Comparison of ENCODE assay signal across 9 cellular contexts in genomic region chr11:62505112-62505783, GRCh38. TPM values are rescaled to one million over a fixed set of nuclear protein-coding genes. Genes with fewer than 3 reads are reported as not detected.
DNase-seq lines count a peak whose midpoint lies in the region; ATAC-seq, FAIRE-seq and TF ChIP-seq lines count a peak whose summit lies in the region.
"Had no signal": no experiment of that assay in that cellular context is flagged by ENCODE, and none has a peak within 500 bp of the region (broad histone marks: within the 10 kb centered on the region; RNA-seq: fewer than 3 reads in every experiment).

No MANE protein-coding gene starts in this region.

- H3K4me2 ChIP-seq in H1 (ENCODE audit: insufficient read depth in 1 of 2, low read depth in 2 of 2, low read length in 2 of 2): peak overlapping the region; percentile 69 to 71

- peak overlapping the region; percentile 88; the same call in 1 of the 2 replicates for H2AFZ ChIP-seq in H1 (ENCODE audit: low read length)

- H3K4me1 ChIP-seq in H1 (replicated peaks in 1 of 4; ENCODE audit: control insufficient read depth in 3 of 4, insufficient read depth in 4 of 4, low read length in 3 of 4): peaks cover 10 to 23% (median 19%) of the 10 kb centered on the region in 4 experiments
- peaks cover 84% of the 10 kb centered on the region for H3K4me1 ChIP-seq in lower lobe of right lung
- peaks cover 0 to 4% of the 10 kb centered on the region in 2 donors for H3K4me1 ChIP-seq in uterus

- no peak overlapping the region for H2BK20ac ChIP-seq in H1 (ENCODE audit: low read length)

- no peak overlapping the region for H3K4ac ChIP-seq in H1 (replicated peaks; ENCODE audit: insufficient read length, low read depth, low read length)

- H3K9me3 ChIP-seq in H1 (ENCODE audit: insufficient read depth in 2 of 2, low read depth in 1 of 2, low read length in 1 of 2): no peaks in the 10 kb centered on the region
- no peaks in the 10 kb centered on the region for H3K9me3 ChIP-seq in lower lobe of right lung
- no peaks in the 10 kb centered on the region for H3K9me3 ChIP-seq in uterus

- no peak overlapping the region for H2BK120ac ChIP-seq in H1 (replicated peaks; ENCODE audit: low read depth, low read length)

- H3K27me3 ChIP-seq in H1 (replicated peaks in 1 of 4; ENCODE audit: control insufficient read depth in 3 of 4, extremely low read depth in 1 of 4, insufficient read depth in 3 of 4, low read length in 3 of 4): peaks cover 0 to 13% (median 5%) of the 10 kb centered on the region in 4 experiments; a peak in 4 of 7 replicates
- no peaks in the 10 kb centered on the region for H3K27me3 ChIP-seq in lower lobe of right lung (ENCODE audit: low read depth)
- no peaks in the 10 kb centered on the region for H3K27me3 ChIP-seq in uterus

- H2AK5ac ChIP-seq in H1 (ENCODE audit: low read depth, low read length): no peak overlapping the region

- H3K36me3 ChIP-seq in H1 (ENCODE audit: control insufficient read depth in 2 of 4, insufficient read depth in 4 of 4, low read length in 3 of 4): no peaks in the 10 kb centered on the region
- H3K36me3 ChIP-seq in lower lobe of right lung: no peaks in the 10 kb centered on the region
- no peaks in the 10 kb centered on the region for H3K36me3 ChIP-seq in uterus

- peak in 1 of 2 experiments; percentile 24; a peak in 1 of 3 replicates for TF ChIP-seq POLR2A in H1 (IDR thresholded peaks at IDR 0.05; ENCODE audit: control extremely low read depth in 1 of 2, low read depth in 2 of 2, low read length in 2 of 2)
- TF ChIP-seq POLR2A in uterus (IDR thresholded peaks at IDR 0.05): no peak

- no peak for TF ChIP-seq CTCF in H1 (IDR thresholded peaks at IDR 0.05; ENCODE audit: control extremely low read depth in 1 of 3, insufficient read depth in 1 of 3, low read depth in 1 of 3, low read length in 3 of 3)
- no peak for TF ChIP-seq CTCF in lower lobe of right lung (IDR thresholded peaks at IDR 0.05)
- TF ChIP-seq CTCF in uterus (IDR thresholded peaks at IDR 0.05): no peak

- intact Hi-C loops in lower lobe of right lung (cut with DNase I): no loop called here
- intact Hi-C loops in uterus (cut with DNase I; ENCODE audit: low total_unique reads): no loop called here

- H3K18ac ChIP-seq in H1 (ENCODE audit: extremely low read depth, low read length): peak overlapping the region; percentile 79; the same call in 1 of the 2 replicates

- no peaks in the 10 kb centered on the region for H3K79me2 ChIP-seq in H1 (ENCODE audit: control insufficient read depth in 1 of 2, insufficient read depth in 2 of 2, low read length in 2 of 2)

- ATAC-seq in lower lobe of right lung: no peak

- peak overlapping the region in 2 of 4 experiments; percentile 8 to 35; a peak in 2 of 7 replicates for H3K9ac ChIP-seq in H1 (replicated peaks in 1 of 4; ENCODE audit: extremely low read depth in 1 of 4, low read depth in 3 of 4, low read length in 3 of 4)

- H2BK15ac ChIP-seq in H1 (ENCODE audit: low read length): no peak overlapping the region

- H4K91ac ChIP-seq in H1 (replicated peaks; ENCODE audit: insufficient read length, low read length): no peak overlapping the region

- H3K79me1 ChIP-seq in H1 (ENCODE audit: low read depth, low read length): no peaks in the 10 kb centered on the region

- DNase-seq in NCI-H82 (lab: John Stamatoyannopoulos, UW): peak; percentile 20
- no peak for DNase-seq in NCI-H82 treated with DMSO at 0.1 percent for 48 hours (lab: John Stamatoyannopoulos, UW; ENCODE audit: unreplicated experiment)
- peak in 1 of 2 experiments; percentile 74 for DNase-seq in H1 (ENCODE audit: low read depth in 1 of 2, low spot score in 2 of 2)
- no peak for DNase-seq in lower lobe of right lung
- DNase-seq in uterus: peak in 1 of 2 donors; percentile 28
- no peak for DNase-seq in MV-4-11 (lab: John Stamatoyannopoulos, UW)
- no peak for DNase-seq in NK-92 treated with Interleukin-12 subunit alpha and Interleukin-12 subunit beta, amount 100 ng/mL, for 24 hours (lab: John Stamatoyannopoulos, UW)
- no peak for DNase-seq in NCI-H2081 treated with DMSO at 0.1 percent for 48 hours (lab: John Stamatoyannopoulos, UW)

- H3K27ac ChIP-seq in H1 (ENCODE audit: low read depth, low read length) (no peak overlapping the region), lower lobe of right lung (peak overlapping the region; percentile 18), uterus (peak overlapping the region; percentile 20 to 77)

- H3K4me3 ChIP-seq in H1 (ENCODE audit: extremely low read depth in 1 of 4, insufficient read depth in 2 of 4, low read depth in 3 of 4, low read length in 4 of 4) (peak overlapping the region; percentile 22 to 53 (median 32); a peak in 6 of 8 replicates), lower lobe of right lung (peak overlapping the region; percentile 21), uterus (no peak overlapping the region)

- no peak overlapping the region for H3K23ac ChIP-seq in H1 (ENCODE audit: insufficient read length)

- CTCF ChIA-PET in H1 (lab: Charles Lee; ENCODE audit: partially characterized antibody): interaction anchor here (0.9 to 18.8 kb wide), 6 partner anchors 9 to 80 kb away, joined by 3 to 179 read pairs (median 11); no protein-coding TSS in a partner anchor

- H3K14ac ChIP-seq in H1 (ENCODE audit: insufficient read length): no peak overlapping the region

- WGBS in H1 (ENCODE audit: extremely low coverage in 1 of 2, insufficient coverage in 1 of 2, insufficient read length in 1 of 2, insufficient replicate concordance in 2 of 2, low coverage in 1 of 2, low lambda C conversion rate in 2 of 2, missing lambda C conversion rate in 1 of 2), 2 experiments: 6% methylated on average over 15 of the region's 26 CpGs; no CpG with 5 or more reads in 1 of the 2 experiments

- H4K8ac ChIP-seq in H1 (ENCODE audit: extremely low read depth, insufficient read depth, low read length): 0 out of 2 replicates have a peak overlapping the region, but pooled peaks have one; percentile 7

- H4K5ac ChIP-seq in H1 (ENCODE audit: insufficient read length, low read depth, low read length): no peak overlapping the region

- H2BK5ac ChIP-seq in H1 (ENCODE audit: low read depth, low read length): no peak overlapping the region; the same call in 1 of the 2 replicates

- H3K56ac ChIP-seq in H1 (replicated peaks; ENCODE audit: insufficient read length, low read depth, low read length): no peak overlapping the region

- TF ChIP-seq EP300 in H1 (IDR thresholded peaks at IDR 0.05; ENCODE audit: borderline replicate concordance in 1 of 2, low read depth in 2 of 2, low read length in 2 of 2): no peak

- TF ChIP-seq RAD21 in H1 (IDR thresholded peaks at IDR 0.05 in 1 of 2, conservative IDR thresholded peaks at IDR 0.05 in 1 of 2; ENCODE audit: low read depth in 2 of 2, low read length in 2 of 2): no peak

- POLR2A ChIA-PET in H1 (lab: Charles Lee; ENCODE audit: partially characterized antibody): interaction anchor here (0.8 to 2.1 kb wide), 9 partner anchors 35 to 336 kb away, joined by 3 to 9 read pairs (median 3); partner anchors contain the start of genes C11orf98 and CSKMT

- H2BK12ac ChIP-seq in H1 (ENCODE audit: low read depth, low read length): peak overlapping the region; percentile 86; the same call in 1 of the 2 replicates

- H4K20me1 ChIP-seq in H1 (replicated peaks in 1 of 2; ENCODE audit: control insufficient read depth in 1 of 2, insufficient read depth in 2 of 2, low read length in 2 of 2): no peaks in the 10 kb centered on the region

- H3K23me2 ChIP-seq in H1 (ENCODE audit: low read depth, low read length): peaks cover 6% of the 10 kb centered on the region

- no peak for FAIRE-seq in H1 (lab: Jason Lieb, UNC)
- FAIRE-seq: A204.1 had no signal

TF ChIP-seq in H1, 55 proteins besides CTCF, POLR2A, EP300 and RAD21 (continues in another document):
- no peak for TF ChIP-seq PHF8 (conservative IDR thresholded peaks at IDR 0.05; ENCODE audit: low read depth, low read length)
- TF ChIP-seq RBBP5 (IDR thresholded peaks at IDR 0.05; ENCODE audit: borderline replicate concordance, low read depth, low read length): 0 out of 2 replicates have a peak, but pooled peaks have one; percentile 65
- TF ChIP-seq USF2 (IDR thresholded peaks at IDR 0.05; ENCODE audit: low read length): peak; percentile 29; the same call in 1 of the 2 replicates
- TF ChIP-seq ATF3 (IDR thresholded peaks at IDR 0.05; ENCODE audit: insufficient read depth, low read depth, low read length): no peak
- no peak for TF ChIP-seq SIRT6 (IDR thresholded peaks at IDR 0.05; ENCODE audit: low read length)
- TF ChIP-seq E2F6 (IDR thresholded peaks at IDR 0.05): peak; percentile 44
- peak; percentile 61 for TF ChIP-seq SAP30 (IDR thresholded peaks at IDR 0.05; ENCODE audit: insufficient read depth, insufficient replicate concordance, low read length)
- TF ChIP-seq CREB1 (IDR thresholded peaks at IDR 0.05): no peak
- TF ChIP-seq RXRA (IDR thresholded peaks at IDR 0.05; ENCODE audit: insufficient read depth, low read depth, low read length): no peak

RNA-seq across cellular contexts. Expression of gene AHNAK, which starts 41.4 kb away (rescaled TPM):
- 5.8 and 6.7 TPM in 2 replicates for total RNA-seq in H1 (2021; fragmentation: NEBNext Ultra II Directional; extraction: Animal tissue kit (Norgen Biotek cat#: 25700))
- polyA plus RNA-seq in H1 (2011; rRNA removed): 2.0 and 2.5 TPM in 2 replicates
- polyA plus RNA-seq in H1 (2011; cell fraction: cytosol; rRNA removed): 3.1 TPM
- 17.1 TPM for polyA plus RNA-seq in H1 (2011; cell fraction: nucleus; rRNA removed)
- polyA plus RNA-seq in H1 (2012, experiment 1 of 2): 5.2 to 6.9 TPM (median 5.5 TPM) in 4 replicates
- 0.70 TPM for polyA plus RNA-seq in H1 (2012, experiment 2 of 2)
- 1.4 TPM for polyA plus RNA-seq in H1 (2013, experiment 1 of 2)
- 1.0 TPM for polyA plus RNA-seq in H1 (2013, experiment 2 of 2)
- 10.9 and 19.0 TPM in 2 replicates for polyA minus RNA-seq in H1 (2011; rRNA and poly(A)+ RNA removed)
- 7.9 TPM for polyA minus RNA-seq in H1 (2011; cell fraction: cytosol; rRNA and poly(A)+ RNA removed)
- polyA minus RNA-seq in H1 (2011; cell fraction: nucleus; rRNA and poly(A)+ RNA removed): 13.0 TPM
- total RNA-seq in lower lobe of right lung (809 TPM), uterus (1,000 to 10,000 TPM in 1 of 4 donors, 100 to 1,000 TPM in 3; 452 to 1,353 (median 779) TPM)

Comparison
In these comparisons a context has a peak if more than half of its experiments do, and no peak if none do; other contexts are left out.
1. H3K4me3 ChIP-seq: peak in H1 (4 of 4) and lower lobe of right lung (single experiment); none in uterus (0 of 2).
2. RNA of gene AHNAK, which starts 41.4 kb away (total RNA-seq): 809 TPM in lower lobe of right lung (single experiment) and 452 to 1,353 TPM in uterus; 5.8 to 6.7 TPM in H1; every median in the first group is over 10 times any median in the second.